Comparison of ENCODE assay signal across 8 cellular contexts in the genomic region with DNA sequence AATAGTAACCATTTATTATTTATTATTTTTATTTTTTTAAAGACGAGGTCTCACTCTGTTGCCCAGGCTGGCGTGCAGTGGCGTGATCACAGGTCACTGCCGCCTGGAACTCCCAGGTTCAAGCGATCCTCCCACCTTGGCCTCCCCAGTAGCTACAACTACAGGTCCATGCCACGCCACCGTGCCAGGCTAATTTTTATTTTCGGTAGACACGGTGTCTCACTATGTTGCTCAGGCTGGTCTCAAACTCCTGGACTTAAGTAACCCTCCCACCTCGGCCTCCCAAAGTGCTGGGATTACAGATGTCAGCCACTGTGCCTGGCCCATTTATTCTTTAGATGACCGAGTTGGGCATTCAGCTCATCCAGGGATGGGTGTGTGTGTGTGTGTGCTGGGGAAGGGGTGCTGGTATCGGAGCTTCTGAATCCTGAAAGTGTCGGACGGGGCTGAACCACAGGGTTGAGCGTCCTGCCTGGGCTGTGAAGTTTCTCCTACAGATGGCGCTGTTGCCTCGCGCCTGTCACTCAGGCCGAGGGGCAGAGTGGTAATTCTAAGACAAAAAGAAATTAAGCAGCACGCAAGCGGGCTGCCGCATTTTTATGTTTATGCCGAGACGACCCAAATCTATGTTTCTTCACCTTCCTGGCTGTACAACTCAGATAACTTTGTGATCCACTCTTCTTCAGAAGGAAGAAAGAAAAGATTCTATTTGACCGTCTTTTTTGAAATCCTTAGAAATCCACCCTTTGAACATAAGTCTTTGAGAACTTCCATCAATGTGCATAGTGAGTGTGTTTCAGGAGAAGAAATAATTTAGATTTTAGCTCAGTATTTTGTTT.
DNase-seq lines count a peak whose midpoint lies in the region; ATAC-seq and TF ChIP-seq lines count a peak whose summit lies in the region.

No MANE protein-coding gene starts in this region.

- POLR2A ChIA-PET in activated CD8-positive, alpha-beta T cell treated with anti-CD3 and anti-CD28 coated beads, Interleukin-2, amount 10 ng/mL, durations not matched to agents 7 days and 5 days (lab: Charles Lee), result no interaction called here

- H3K36me3 ChIP-seq in endodermal cell (ENCODE audit: control insufficient read depth, insufficient read depth, low read length), result no peaks in the 10 kb centered on the region

- H3K27me3 Mint-ChIP-seq in HFFc6 (ENCODE audit: insufficient read depth) (peaks cover 5% of the 10 kb centered on the region), endodermal cell (ENCODE audit: insufficient read depth) (peaks cover 14% of the 10 kb centered on the region)
- H3K27me3 Mint-ChIP-seq in activated CD8-positive, alpha-beta T cell treated with anti-CD3 and anti-CD28 coated beads, Interleukin-2, amount 10 ng/mL, durations not matched to agents 7 days and 5 days (ENCODE audit: low read depth), result no peaks in the 10 kb centered on the region

- H3K4me3 Mint-ChIP-seq in HFFc6 (no peak overlapping the region), endodermal cell (no peak overlapping the region)
- no peak overlapping the region for H3K4me3 Mint-ChIP-seq in activated CD8-positive, alpha-beta T cell treated with anti-CD3 and anti-CD28 coated beads, Interleukin-2, amount 10 ng/mL, durations not matched to agents 7 days and 5 days

- peak; percentile 22 for DNase-seq in DMS153 treated with DMSO at 0.1 percent for 48 hours (lab: John Stamatoyannopoulos, UW; ENCODE audit: unreplicated experiment)
- DNase-seq in HFFc6, result peak; percentile 43
- peak; percentile 61 for DNase-seq in NCI-H748 (lab: John Stamatoyannopoulos, UW; ENCODE audit: unreplicated experiment)
- peak; percentile 71 for DNase-seq in activated CD8-positive, alpha-beta T cell treated with anti-CD3 and anti-CD28 coated beads, Interleukin-2, amount 10 ng/mL, durations not matched to agents 7 days and 5 days
- peak; percentile 92 for DNase-seq in endodermal cell
- peak; percentile 72 for DNase-seq in midbrain (lab: John Stamatoyannopoulos, UW)
- DNase-seq in stimulated activated CD8-positive, alpha-beta memory T cell treated with anti-CD3 and anti-CD28 coated beads, Interleukin-4, amount 100 ng/mL, for 4 hours (ENCODE audit: low read depth in 2 of 2, low spot score in 1 of 2), result peak; percentile 6 to 43
- DNase-seq in GM19238 (ENCODE audit: insufficient read length, low spot score), result no peak

- no peak overlapping the region for H3K27ac ChIP-seq in endodermal cell (ENCODE audit: low read depth, low read length)

- H3K4me1 Mint-ChIP-seq in HFFc6 (ENCODE audit: low read depth) (peaks cover 50% of the 10 kb centered on the region), endodermal cell (peaks cover 4% of the 10 kb centered on the region)
- H3K4me1 Mint-ChIP-seq in activated CD8-positive, alpha-beta T cell treated with anti-CD3 and anti-CD28 coated beads, Interleukin-2, amount 10 ng/mL, durations not matched to agents 7 days and 5 days (ENCODE audit: low read depth), result peaks cover 3% of the 10 kb centered on the region

- no peak overlapping the region for H3K27ac Mint-ChIP-seq in HFFc6
- H3K27ac Mint-ChIP-seq in activated CD8-positive, alpha-beta T cell treated with anti-CD3 and anti-CD28 coated beads, Interleukin-2, amount 10 ng/mL, durations not matched to agents 7 days and 5 days, result no peak overlapping the region
- no peak overlapping the region for H3K27ac Mint-ChIP-seq in endodermal cell

- H3K36me3 Mint-ChIP-seq in HFFc6 (ENCODE audit: low read depth) (no peaks in the 10 kb centered on the region), endodermal cell (ENCODE audit: low read depth) (no peaks in the 10 kb centered on the region)
- H3K36me3 Mint-ChIP-seq in activated CD8-positive, alpha-beta T cell treated with anti-CD3 and anti-CD28 coated beads, Interleukin-2, amount 10 ng/mL, durations not matched to agents 7 days and 5 days (ENCODE audit: low read depth), result no peaks in the 10 kb centered on the region

- H3K9me3 ChIP-seq in endodermal cell (ENCODE audit: control insufficient read depth, low read length), result no peaks in the 10 kb centered on the region

- no peak overlapping the region for H3K4me3 ChIP-seq in endodermal cell (ENCODE audit: low read length)

- CTCF ChIA-PET in activated CD8-positive, alpha-beta T cell treated with anti-CD3 and anti-CD28 coated beads, Interleukin-2, amount 10 ng/mL, durations not matched to agents 7 days and 5 days (lab: Charles Lee), result interaction anchor here (0.5 to 2.9 kb wide), 14 partner anchors 8 to 1018 kb away, joined by 3 to 19 read pairs (median 4); no protein-coding TSS in a partner anchor

- 49 to 69% methylated on average over 14 to 25 of the region's 25 CpGs for WGBS in endodermal cell (ENCODE audit: insufficient coverage in 1 of 2, insufficient read length in 1 of 2), 2 experiments

- ATAC-seq in activated CD8-positive, alpha-beta T cell treated with anti-CD3 and anti-CD28 coated beads, Interleukin-2, amount 10 ng/mL, durations not matched to agents 7 days and 5 days, result peak; percentile 91

- no peaks in the 10 kb centered on the region for H3K27me3 ChIP-seq in endodermal cell (ENCODE audit: control insufficient read depth, insufficient read depth, low read length, poor library complexity, severe bottlenecking)

- H3K4me1 ChIP-seq in endodermal cell (ENCODE audit: control insufficient read depth, insufficient read depth, low read length), result no peaks in the 10 kb centered on the region

- H3K9ac ChIP-seq in endodermal cell (ENCODE audit: extremely low read depth, low read length, poor library complexity, severe bottlenecking), result no peak overlapping the region

- H3K9me3 Mint-ChIP-seq in HFFc6 (no peaks in the 10 kb centered on the region), endodermal cell (no peaks in the 10 kb centered on the region)
- H3K9me3 Mint-ChIP-seq in activated CD8-positive, alpha-beta T cell treated with anti-CD3 and anti-CD28 coated beads, Interleukin-2, amount 10 ng/mL, durations not matched to agents 7 days and 5 days (ENCODE audit: insufficient read depth), result no peaks in the 10 kb centered on the region

- peak; percentile 98 for TF ChIP-seq CTCF in HFFc6 (IDR thresholded peaks at IDR 0.05)
- TF ChIP-seq CTCF in endodermal cell (conservative IDR thresholded peaks at IDR 0.05), result peak; percentile 95
